ENCODE assay signal across 13 cellular contexts in genomic region chr14:68665116-68665515, GRCh38.
DNase-seq lines count a peak whose midpoint lies in the region; ATAC-seq, FAIRE-seq and TF ChIP-seq lines count a peak whose summit lies in the region.
"Had no signal": no experiment of that assay in that cellular context is flagged by ENCODE, and none has a peak within 500 bp of the region (broad histone marks: within the 10 kb centered on the region; RNA-seq: fewer than 3 reads in every experiment).

No MANE protein-coding gene starts in this region.

- H3K36me3 Mint-ChIP-seq in stimulated activated naive CD8-positive, alpha-beta T cell treated with anti-CD3 and anti-CD28 coated beads, Interleukin-15, Interleukin-2, amounts not matched to agents 100 ng/mL and 50 ng/mL, for 24 hours (ENCODE audit: low read depth) = no peaks in the 10 kb centered on the region
- H3K36me3 Mint-ChIP-seq: activated naive CD4-positive, alpha-beta T cell treated with anti-CD3 and anti-CD28 coated beads, Interleukin-2, amount 50 U/mL, for 24 hours had no signal

- H3K4me1 ChIP-seq in esophagus (ENCODE audit: control insufficient read depth in 2 of 2, insufficient read depth in 2 of 2, low read length in 1 of 2) = peaks cover 12 to 13% of the 10 kb centered on the region in 2 donors
- H3K4me1 ChIP-seq in psoas muscle = peaks cover 20% of the 10 kb centered on the region

- no peaks in the 10 kb centered on the region for H3K9me3 Mint-ChIP-seq in stimulated activated naive CD8-positive, alpha-beta T cell treated with anti-CD3 and anti-CD28 coated beads, Interleukin-15, Interleukin-2, amounts not matched to agents 100 ng/mL and 50 ng/mL, for 24 hours
- H3K9me3 Mint-ChIP-seq in stimulated activated naive CD8-positive, alpha-beta T cell treated with anti-CD3 and anti-CD28 coated beads, Interleukin-15, amount 100 ng/mL, for 72 hours = peaks cover 0 to 5% of the 10 kb centered on the region in 2 donors
- H3K9me3 Mint-ChIP-seq: activated naive CD4-positive, alpha-beta T cell treated with anti-CD3 and anti-CD28 coated beads, Interleukin-2, amount 50 U/mL, for 24 hours had no signal

- no peak for FAIRE-seq in GM12891 (lab: Jason Lieb, UNC)

- 50 to 67% methylated on average over 4 of the region's 4 CpGs for WGBS in esophagus, 2 donors
- WGBS in psoas muscle, 3 donors = 60 to 68% (median 61%) methylated on average over 4 of the region's 4 CpGs

- no peaks in the 10 kb centered on the region for H3K27me3 ChIP-seq in esophagus (ENCODE audit: control insufficient read depth in 1 of 2, insufficient read depth in 2 of 2, low read length in 2 of 2)
- no peaks in the 10 kb centered on the region for H3K27me3 ChIP-seq in psoas muscle (ENCODE audit: insufficient read depth in 3 of 3, low read length in 2 of 3)

- H3K27ac Mint-ChIP-seq in stimulated activated naive CD8-positive, alpha-beta T cell treated with anti-CD3 and anti-CD28 coated beads, Interleukin-15, Interleukin-2, amounts not matched to agents 100 ng/mL and 50 ng/mL, for 24 hours = peak overlapping the region; percentile 82
- H3K27ac Mint-ChIP-seq in stimulated activated naive CD8-positive, alpha-beta T cell treated with anti-CD3 and anti-CD28 coated beads, Interleukin-15, amount 100 ng/mL, for 72 hours = peak overlapping the region in 1 of 2 donors; percentile 20
- H3K27ac Mint-ChIP-seq: activated naive CD4-positive, alpha-beta T cell treated with anti-CD3 and anti-CD28 coated beads, Interleukin-2, amount 50 U/mL, for 24 hours had no signal

- H3K4me3 Mint-ChIP-seq in stimulated activated naive CD8-positive, alpha-beta T cell treated with anti-CD3 and anti-CD28 coated beads, Interleukin-15, Interleukin-2, amounts not matched to agents 100 ng/mL and 50 ng/mL, for 24 hours = no peak overlapping the region
- H3K4me3 Mint-ChIP-seq in stimulated activated naive CD8-positive, alpha-beta T cell treated with anti-CD3 and anti-CD28 coated beads, Interleukin-15, amount 100 ng/mL, for 72 hours = peak overlapping the region in 1 of 2 donors; percentile 36
- H3K4me3 Mint-ChIP-seq: activated naive CD4-positive, alpha-beta T cell treated with anti-CD3 and anti-CD28 coated beads, Interleukin-2, amount 50 U/mL, for 24 hours had no signal

- intact Hi-C loops in psoas muscle (cut with DNase I) = loop anchor here in 1 of 2 donors (5.0 kb wide), 1 partner anchor 33 kb away; no protein-coding TSS in a partner anchor

- H3K27ac ChIP-seq in esophagus (ENCODE audit: low read depth in 2 of 2, low read length in 1 of 2) = peak overlapping the region; percentile 62 to 70
- H3K27ac ChIP-seq in psoas muscle = peak overlapping the region; percentile 51
- H3K27ac ChIP-seq: RWPE1 had no signal

- no peaks in the 10 kb centered on the region for H3K27me3 Mint-ChIP-seq in stimulated activated naive CD8-positive, alpha-beta T cell treated with anti-CD3 and anti-CD28 coated beads, Interleukin-15, Interleukin-2, amounts not matched to agents 100 ng/mL and 50 ng/mL, for 24 hours
- H3K27me3 Mint-ChIP-seq in stimulated activated naive CD8-positive, alpha-beta T cell treated with anti-CD3 and anti-CD28 coated beads, Interleukin-15, amount 100 ng/mL, for 72 hours = no peaks in the 10 kb centered on the region
- H3K27me3 Mint-ChIP-seq: activated naive CD4-positive, alpha-beta T cell treated with anti-CD3 and anti-CD28 coated beads, Interleukin-2, amount 50 U/mL, for 24 hours had no signal

- no peaks in the 10 kb centered on the region for H3K36me3 ChIP-seq in esophagus (ENCODE audit: control insufficient read depth in 2 of 2, insufficient read depth in 2 of 2, low read length in 1 of 2)
- H3K36me3 ChIP-seq in psoas muscle (ENCODE audit: insufficient read depth in 1 of 2, low read depth in 1 of 2) = no peaks in the 10 kb centered on the region

- H3K4me3 ChIP-seq in esophagus (ENCODE audit: low read depth in 1 of 2, low read length in 2 of 2) (no peak overlapping the region), psoas muscle (no peak overlapping the region)

- DNase-seq in stimulated activated naive CD8-positive, alpha-beta T cell treated with anti-CD3 and anti-CD28 coated beads, Interleukin-15, amount 100 ng/mL, for 72 hours = no peak
- no peak for DNase-seq in psoas muscle
- DNase-seq in NCI-H524 treated with DMSO at 0.1 percent for 48 hours (lab: John Stamatoyannopoulos, UW) = no peak
- no peak for DNase-seq in nucleus accumbens (lab: John Stamatoyannopoulos, UW)
- DNase-seq in GM12891 (ENCODE audit: insufficient read length, low spot score) = no peak
- DNase-seq in activated T-cell treated with anti-CD3 and anti-CD28 coated beads, Interleukin-2, amount 50 U/mL, for 48 hours = no peak
- DNase-seq: activated CD4-positive, CD25-positive, alpha-beta regulatory T cell; C1 segment of cervical spinal cord; NCI-H2227 treated with DMSO at 0.1 percent for 48 hours had no signal

- H3K9me3 ChIP-seq in esophagus (ENCODE audit: control insufficient read depth in 2 of 2, insufficient read depth in 1 of 2, low read depth in 1 of 2, low read length in 1 of 2) = no peaks in the 10 kb centered on the region
- H3K9me3 ChIP-seq in psoas muscle = no peaks in the 10 kb centered on the region

- peaks cover 62% of the 10 kb centered on the region for H3K4me1 Mint-ChIP-seq in stimulated activated naive CD8-positive, alpha-beta T cell treated with anti-CD3 and anti-CD28 coated beads, Interleukin-15, Interleukin-2, amounts not matched to agents 100 ng/mL and 50 ng/mL, for 24 hours (ENCODE audit: low read depth)
- peaks cover 61% of the 10 kb centered on the region for H3K4me1 Mint-ChIP-seq in stimulated activated naive CD8-positive, alpha-beta T cell treated with anti-CD3 and anti-CD28 coated beads, Interleukin-15, amount 100 ng/mL, for 72 hours

- TF ChIP-seq POLR2A in GM12891 (IDR thresholded peaks at IDR 0.05; ENCODE audit: low read depth, low read length) = no peak

- no peak for TF ChIP-seq CTCF in psoas muscle (IDR thresholded peaks at IDR 0.05)

- no peak for ATAC-seq in stimulated activated naive CD8-positive, alpha-beta T cell treated with anti-CD3 and anti-CD28 coated beads, Interleukin-15, amount 100 ng/mL, for 72 hours
- ATAC-seq in psoas muscle = no peak

TF ChIP-seq in GM12891, 5 proteins besides CTCF, POLR2A, EP300 and RAD21:
- no peak for TF ChIP-seq POU2F2 (IDR thresholded peaks at IDR 0.05; ENCODE audit: low read depth, low read length)
- TF ChIP-seq SPI1 (IDR thresholded peaks at IDR 0.05; ENCODE audit: low read depth, low read length) = no peak
- TF ChIP-seq POLR2AphosphoS5 (IDR thresholded peaks at IDR 0.05; ENCODE audit: low read depth, low read length) = no peak
- no peak for TF ChIP-seq TAF1 (IDR thresholded peaks at IDR 0.05; ENCODE audit: low read depth, low read length)
- TF ChIP-seq PAX5 (IDR thresholded peaks at IDR 0.05; ENCODE audit: insufficient read depth, low read length, severe bottlenecking) = no peak
